ENCODE assay signal across 8 cellular contexts in the genomic region with DNA sequence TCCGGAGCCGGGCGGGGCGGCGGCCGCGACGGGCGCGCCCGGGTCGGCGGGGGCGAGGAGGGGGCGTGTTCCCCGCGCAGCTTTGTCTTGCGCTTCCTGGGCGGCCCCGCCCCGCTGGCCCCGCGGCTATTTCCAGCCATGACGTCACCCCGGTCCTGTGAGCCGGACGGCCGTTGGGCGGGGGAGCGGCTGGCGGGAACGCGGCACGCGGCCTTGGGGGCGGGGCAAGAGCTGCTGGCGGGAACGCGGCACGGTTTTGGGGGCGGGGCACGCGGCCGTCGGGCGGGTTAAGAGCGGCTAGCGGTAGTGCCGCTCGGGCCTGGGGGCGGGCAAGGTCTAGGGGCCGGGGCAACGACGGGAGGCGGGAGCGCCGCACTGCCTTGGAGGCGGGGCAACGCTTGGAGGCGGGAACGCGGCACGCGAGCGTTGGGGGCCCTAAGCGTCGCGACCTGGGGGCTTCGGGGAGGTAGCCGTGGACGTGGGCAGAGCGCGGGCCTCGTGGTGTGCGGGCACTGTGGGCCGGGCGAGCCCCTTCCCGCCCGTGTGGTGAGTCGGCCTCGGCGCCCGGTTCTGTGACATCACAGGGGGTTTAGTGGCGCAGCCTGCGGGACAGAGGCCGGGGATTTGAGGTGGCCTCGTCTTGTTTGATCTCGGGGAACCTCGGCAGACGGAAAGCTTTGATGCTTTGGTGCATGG. TPM values are rescaled to one million over a fixed set of nuclear protein-coding genes. Genes with fewer than 3 reads are reported as not detected.
DNase-seq lines count a peak whose midpoint lies in the region; ATAC-seq and TF ChIP-seq lines count a peak whose summit lies in the region.

No MANE protein-coding gene starts in this region.

- H3K36me3 Mint-ChIP-seq in activated T-cell treated with anti-CD3 and anti-CD28 coated beads, Interleukin-2, amount 50 U/mL, for 72 hours (ENCODE audit: insufficient read depth in 2 of 2) = peaks cover 0 to 2% of the 10 kb centered on the region in 2 donors

- H3K4me2 ChIP-seq in BLaER1 = peak overlapping the region; percentile 94

- H3K4me3 ChIP-seq in BLaER1 (peak overlapping the region; percentile 81), HL-60 (replicated peaks; ENCODE audit: insufficient read depth, low read length) (peak overlapping the region; percentile 33), esophagus (ENCODE audit: low read depth in 1 of 2, low read length in 2 of 2) (peak overlapping the region; percentile 69 to 75), muscle layer of duodenum (ENCODE audit: low read depth in 1 of 2, low read length in 2 of 2) (peak overlapping the region; percentile 55 to 61)

- H3K36me3 ChIP-seq in BLaER1 = peaks cover 37% of the 10 kb centered on the region
- H3K36me3 ChIP-seq in esophagus (ENCODE audit: control insufficient read depth in 2 of 2, insufficient read depth in 2 of 2, low read length in 1 of 2) = peaks cover 5 to 13% of the 10 kb centered on the region in 2 donors
- H3K36me3 ChIP-seq in muscle layer of duodenum (ENCODE audit: control insufficient read depth in 1 of 2, insufficient read depth in 2 of 2, low read length in 2 of 2) = peaks cover 12 to 14% of the 10 kb centered on the region in 2 donors

- peak; percentile 58 for ATAC-seq in GM19463 (IDR thresholded peaks at IDR 0.05; ENCODE audit: unreplicated experiment)
- peak; percentile 78 to 80 for ATAC-seq in activated T-cell treated with anti-CD3 and anti-CD28 coated beads, Interleukin-2, amount 50 U/mL, for 72 hours (replicated peaks in 1 of 2)

- H3K4me1 Mint-ChIP-seq in activated T-cell treated with anti-CD3 and anti-CD28 coated beads, Interleukin-2, amount 50 U/mL, for 72 hours (ENCODE audit: low read depth) = peaks cover 13% of the 10 kb centered on the region

- peak overlapping the region; percentile 83 to 91 for H3K4me3 Mint-ChIP-seq in activated T-cell treated with anti-CD3 and anti-CD28 coated beads, Interleukin-2, amount 50 U/mL, for 72 hours

- peak; percentile 59 to 75 for DNase-seq in HL-60 (ENCODE audit: low read depth in 1 of 2, low spot score in 1 of 2)
- peak; percentile 98 for DNase-seq in OCI-M1 (lab: John Stamatoyannopoulos, UW)
- peak; percentile 94 to 97 for DNase-seq in activated T-cell treated with anti-CD3 and anti-CD28 coated beads, Interleukin-2, amount 50 U/mL, for 72 hours
- peak; percentile 87 for DNase-seq in stimulated activated CD8-positive, alpha-beta memory T cell treated with anti-CD3 and anti-CD28 coated beads, Interleukin-4, amount 100 ng/mL, for 24 hours (ENCODE audit: low read depth)

- peaks cover 19% of the 10 kb centered on the region for H3K9me3 ChIP-seq in BLaER1
- no peaks in the 10 kb centered on the region for H3K9me3 ChIP-seq in esophagus (ENCODE audit: control insufficient read depth in 2 of 2, insufficient read depth in 1 of 2, low read depth in 1 of 2, low read length in 1 of 2)
- no peaks in the 10 kb centered on the region for H3K9me3 ChIP-seq in muscle layer of duodenum (ENCODE audit: control insufficient read depth in 1 of 2, low read length in 2 of 2)

- peaks cover 21% of the 10 kb centered on the region for H3K27me3 Mint-ChIP-seq in activated T-cell treated with anti-CD3 and anti-CD28 coated beads, Interleukin-2, amount 50 U/mL, for 72 hours (ENCODE audit: low read depth)

- WGBS in esophagus, 2 donors = 12 to 17% methylated on average over 42 to 90 of the region's 90 CpGs

- H3K27ac Mint-ChIP-seq in activated T-cell treated with anti-CD3 and anti-CD28 coated beads, Interleukin-2, amount 50 U/mL, for 72 hours = peak overlapping the region; percentile 44

- TF ChIP-seq CTCF in HL-60 (IDR thresholded peaks at IDR 0.05; ENCODE audit: insufficient read depth, low read length) = no peak

- H4K20me1 ChIP-seq in BLaER1 = peaks cover 48% of the 10 kb centered on the region

- H3K4me1 ChIP-seq in BLaER1 = peaks cover 48% of the 10 kb centered on the region
- H3K4me1 ChIP-seq in esophagus (ENCODE audit: control insufficient read depth in 2 of 2, insufficient read depth in 2 of 2, low read length in 1 of 2) = peaks cover 0 to 7% of the 10 kb centered on the region in 2 donors
- H3K4me1 ChIP-seq in muscle layer of duodenum (ENCODE audit: control insufficient read depth in 1 of 2, insufficient read depth in 2 of 2, low read length in 2 of 2) = peaks cover 10 to 51% of the 10 kb centered on the region in 2 donors

- peak overlapping the region; percentile 95 for H3K9ac ChIP-seq in BLaER1

- peak overlapping the region; percentile 98 for H3K27ac ChIP-seq in BLaER1
- H3K27ac ChIP-seq in HL-60 (replicated peaks) = no peak overlapping the region
- H3K27ac ChIP-seq in esophagus (ENCODE audit: low read depth in 2 of 2, low read length in 1 of 2) = peak overlapping the region; percentile 99
- peak overlapping the region; percentile 90 for H3K27ac ChIP-seq in muscle layer of duodenum (ENCODE audit: low read length)

- H3K27me3 ChIP-seq in BLaER1 = no peaks in the 10 kb centered on the region
- H3K27me3 ChIP-seq in HL-60 (ENCODE audit: insufficient read depth, poor library complexity, severe bottlenecking) = peaks cover 3% of the 10 kb centered on the region
- H3K27me3 ChIP-seq in esophagus (ENCODE audit: control insufficient read depth in 1 of 2, insufficient read depth in 2 of 2, low read length in 2 of 2) = no peaks in the 10 kb centered on the region
- no peaks in the 10 kb centered on the region for H3K27me3 ChIP-seq in muscle layer of duodenum (ENCODE audit: low read depth, low read length)

- H3K9me3 Mint-ChIP-seq in activated T-cell treated with anti-CD3 and anti-CD28 coated beads, Interleukin-2, amount 50 U/mL, for 72 hours = no peaks in the 10 kb centered on the region

RNA-seq across cellular contexts. Expression of a gene that starts 0.7 kb away (rescaled TPM):
- total RNA-seq in activated T-cell treated with anti-CD3 and anti-CD28 coated beads, Interleukin-2, amount 50 U/mL, for 72 hours = 10 to 100 TPM in 1 of 2 donors, 1 to 10 TPM in 1; 5.9 to 11.0 TPM
- 1 to 10 TPM; 1.7 to 4.3 TPM for polyA plus RNA-seq in esophagus

RNA-seq across cellular contexts. Expression of a gene that starts 36.2 kb away (rescaled TPM):
- under 1 TPM; 0.46 to 0.81 TPM for total RNA-seq in activated T-cell treated with anti-CD3 and anti-CD28 coated beads, Interleukin-2, amount 50 U/mL, for 72 hours
- polyA plus RNA-seq in esophagus = under 1 TPM; 0.29 to 0.94 TPM
